In genomic region chr10:22320591-22321155, GRCh38 we compare ENCODE assay signal across 8 cellular contexts. TPM values are rescaled to one million over a fixed set of nuclear protein-coding genes. Genes with fewer than 3 reads are reported as not detected.
DNase-seq lines count a peak whose midpoint lies in the region; ATAC-seq and TF ChIP-seq lines count a peak whose summit lies in the region.

Gene BMI1, plus strand, starts transcription at chr10:22321099. Its CDS starts 5,351 bp downstream, at chr10:22326450.

- H3K27me3 ChIP-seq in GM23248 (replicated peaks; ENCODE audit: insufficient read depth) (0 out of 2 replicates have a peak, but pooled peaks cover 5% of the 10 kb centered on the region), iPS-18a (ENCODE audit: control insufficient read depth, insufficient read depth, low read length) (peaks cover 77% of the 10 kb centered on the region)

- no peaks in the 10 kb centered on the region for H3K9me3 ChIP-seq in GM23248 (ENCODE audit: low read depth)
- H3K9me3 ChIP-seq in iPS-18a (ENCODE audit: control insufficient read depth, low read depth, low read length) = no peaks in the 10 kb centered on the region

- no peaks in the 10 kb centered on the region for H3K36me3 ChIP-seq in GM23248 (ENCODE audit: low read depth)
- no peaks in the 10 kb centered on the region for H3K36me3 ChIP-seq in iPS-18a (ENCODE audit: control insufficient read depth, low read depth, low read length)

- H3K79me2 ChIP-seq in GM23248 (ENCODE audit: insufficient read depth) = peaks cover 62% of the 10 kb centered on the region

- peak; percentile 87 for ATAC-seq in sciatic nerve

- H3K9ac ChIP-seq in GM23248 (peak within 1 kb of the TSS; percentile 91), iPS-18a (ENCODE audit: low read length) (peak within 1 kb of the TSS; percentile 52)

- H3K4me2 ChIP-seq in GM23248 (ENCODE audit: unreplicated experiment) = peak within 1 kb of the TSS; percentile 89

- no peaks in the 10 kb centered on the region for H4K20me1 ChIP-seq in GM23248 (ENCODE audit: insufficient read depth)

- H3K27ac ChIP-seq in GM23248 (peak within 1 kb of the TSS; percentile 82), iPS-18a (ENCODE audit: low read length) (no peak within 1 kb of the TSS)

- in situ Hi-C loops in GM23248 (cut with MboI) = no loop called here

- H3K9me2 ChIP-seq in GM23248 (ENCODE audit: insufficient read depth) = no peaks in the 10 kb centered on the region

- H3F3A ChIP-seq in GM23248 (ENCODE audit: insufficient read depth) = peaks cover 35% of the 10 kb centered on the region; the same call in 1 of the 2 replicates

- WGBS in GM23248 (ENCODE audit: low coverage in 1 of 2, low lambda C conversion rate in 2 of 2, missing lambda C conversion rate in 2 of 2), 2 experiments = 1 to 4% methylated on average over 22 to 71 of the region's 85 CpGs

- TF ChIP-seq CTCF in cardiac fibroblast (IDR thresholded peaks at IDR 0.05; ENCODE audit: low read depth, low read length) = no peak

- H2AFZ ChIP-seq in GM23248 = peak within 1 kb of the TSS; percentile 84

- intact Hi-C loops in sciatic nerve (cut with DNase I) = no loop called here

- H3K4me3 ChIP-seq in GM23248 = peak within 1 kb of the TSS; percentile 90
- peak within 1 kb of the TSS; percentile 69 to 71 for H3K4me3 ChIP-seq in cardiac fibroblast (replicated peaks in 1 of 2; ENCODE audit: low read depth in 2 of 2, low read length in 2 of 2)
- H3K4me3 ChIP-seq in iPS-18a (ENCODE audit: low read length) = peak within 1 kb of the TSS; percentile 62

- peaks cover 44% of the 10 kb centered on the region for H3K4me1 ChIP-seq in GM23248 (ENCODE audit: insufficient read depth)
- peaks cover 55% of the 10 kb centered on the region for H3K4me1 ChIP-seq in iPS-18a (ENCODE audit: control insufficient read depth, low read depth, low read length)

- DNase-seq in DMS114 treated with DMSO at 0.1 percent for 48 hours (lab: John Stamatoyannopoulos, UW; ENCODE audit: unreplicated experiment) (peak; percentile 62), GM23248 (peak; percentile 90), NCI-H1436 treated with DMSO at 0.1 percent for 48 hours (lab: John Stamatoyannopoulos, UW) (peak; percentile 42), UCSD-AML1 (lab: John Stamatoyannopoulos, UW; ENCODE audit: unreplicated experiment) (peak; percentile 80), cardiac fibroblast (ENCODE audit: low read depth in 2 of 2) (peak; percentile 73 to 88), sciatic nerve (ENCODE audit: low spot score) (peak; percentile 87), OCI-M2 (lab: John Stamatoyannopoulos, UW; ENCODE audit: unreplicated experiment) (no peak)

RNA-seq across cellular contexts. Expression of gene BMI1, which starts in this region (rescaled TPM):
- 66.0 and 77.1 TPM in 2 replicates for total RNA-seq in GM23248 (2014; rRNA removed; shearing (Covaris generic))
- 37.6 and 38.0 TPM in 2 replicates for polyA plus RNA-seq in GM23248 (2016; fragmentation: Nextera tagmentation; extraction: Ambion mirVana)
- total RNA-seq in sciatic nerve = 62.7 TPM
